In genomic region chr19:49819452-49820115, GRCh38 we compare ENCODE assay signal across 8 cellular contexts. TPM values are rescaled to one million over a fixed set of nuclear protein-coding genes. Genes with fewer than 3 reads are reported as not detected.
A peak's percentile ranks its signal among the peaks of the same experiment; 100 is the strongest.
DNase-seq lines count a peak whose midpoint lies in the region; TF ChIP-seq lines count a peak whose summit lies in the region.
"Not testable (repeated sequence)": the region's sequence is repeated elsewhere in the genome, so short reads cannot be mapped to it uniquely, and the experiment has no call there.

No MANE protein-coding gene starts in this region.

- peaks cover 12% of the 10 kb centered on the region for H3K4me1 Mint-ChIP-seq in activated naive CD4-positive, alpha-beta T cell treated with anti-CD3 and anti-CD28 coated beads, Interleukin-2, amount 50 U/mL, for 24 hours
- peaks cover 29% of the 10 kb centered on the region for H3K4me1 Mint-ChIP-seq in neural crest cell
- H3K4me1 Mint-ChIP-seq in stimulated activated naive CD8-positive, alpha-beta T cell treated with anti-CD3 and anti-CD28 coated beads, Interleukin-15, Interleukin-2, amounts not matched to agents 100 ng/mL and 50 ng/mL, for 24 hours (ENCODE audit: low read depth) = peaks cover 20% of the 10 kb centered on the region

- H3K27ac Mint-ChIP-seq in activated naive CD4-positive, alpha-beta T cell treated with anti-CD3 and anti-CD28 coated beads, Interleukin-2, amount 50 U/mL, for 24 hours = peak overlapping the region; percentile 63
- H3K27ac Mint-ChIP-seq in neural crest cell (ENCODE audit: unreplicated experiment) = peak overlapping the region; percentile 79
- H3K27ac Mint-ChIP-seq in stimulated activated naive CD8-positive, alpha-beta T cell treated with anti-CD3 and anti-CD28 coated beads, Interleukin-15, Interleukin-2, amounts not matched to agents 100 ng/mL and 50 ng/mL, for 24 hours = peak overlapping the region; percentile 99

- H3K36me3 Mint-ChIP-seq in activated naive CD4-positive, alpha-beta T cell treated with anti-CD3 and anti-CD28 coated beads, Interleukin-2, amount 50 U/mL, for 24 hours; neural crest cell (ENCODE audit: low read depth); stimulated activated naive CD8-positive, alpha-beta T cell treated with anti-CD3 and anti-CD28 coated beads, Interleukin-15, Interleukin-2, amounts not matched to agents 100 ng/mL and 50 ng/mL, for 24 hours (ENCODE audit: low read depth): not testable (repeated sequence)

- H3K4me3 Mint-ChIP-seq in activated naive CD4-positive, alpha-beta T cell treated with anti-CD3 and anti-CD28 coated beads, Interleukin-2, amount 50 U/mL, for 24 hours = peak overlapping the region; percentile 96
- peak overlapping the region; percentile 100 for H3K4me3 Mint-ChIP-seq in neural crest cell
- peak overlapping the region; percentile 92 for H3K4me3 Mint-ChIP-seq in stimulated activated naive CD8-positive, alpha-beta T cell treated with anti-CD3 and anti-CD28 coated beads, Interleukin-15, Interleukin-2, amounts not matched to agents 100 ng/mL and 50 ng/mL, for 24 hours

- H3K27me3 ChIP-seq in HUES6 (ENCODE audit: control insufficient read depth, insufficient read depth, low read length); duodenal mucosa (ENCODE audit: control insufficient read depth in 1 of 2, insufficient read depth in 2 of 2, low read length in 2 of 2); iPS-15b (ENCODE audit: control insufficient read depth, insufficient read depth, low read length): not testable (repeated sequence)

- peak overlapping the region; percentile 77 for H3K4me3 ChIP-seq in HUES6 (ENCODE audit: low read depth, low read length)
- peak overlapping the region; percentile 76 to 94 for H3K4me3 ChIP-seq in duodenal mucosa (ENCODE audit: low read depth in 1 of 2, low read length in 2 of 2)
- H3K4me3 ChIP-seq in iPS-15b (ENCODE audit: low read depth, low read length) = peak overlapping the region; percentile 79

- TF ChIP-seq CTCF in C4-2B (conservative IDR thresholded peaks at IDR 0.05); RWPE1 (conservative IDR thresholded peaks at IDR 0.05; ENCODE audit: low read depth); neural crest cell (conservative IDR thresholded peaks at IDR 0.05): not testable (repeated sequence)

- peaks cover 24% of the 10 kb centered on the region for H3K36me3 ChIP-seq in HUES6 (ENCODE audit: control insufficient read depth, insufficient read depth, low read length)
- not testable (repeated sequence) for H3K36me3 ChIP-seq in duodenal mucosa (ENCODE audit: control insufficient read depth in 1 of 2, insufficient read depth in 2 of 2, low read length in 2 of 2); iPS-15b (ENCODE audit: control insufficient read depth, insufficient read depth, low read length)

- not testable (repeated sequence) for H3K4me1 ChIP-seq in HUES6 (ENCODE audit: control insufficient read depth, insufficient read depth, low read length); iPS-15b (ENCODE audit: control insufficient read depth, insufficient read depth, low read length)
- peaks cover 9 to 10% of the 10 kb centered on the region in 2 donors for H3K4me1 ChIP-seq in duodenal mucosa (ENCODE audit: control insufficient read depth in 1 of 2, insufficient read depth in 2 of 2, low read length in 2 of 2)

- not testable (repeated sequence) for H3K27me3 Mint-ChIP-seq in activated naive CD4-positive, alpha-beta T cell treated with anti-CD3 and anti-CD28 coated beads, Interleukin-2, amount 50 U/mL, for 24 hours; neural crest cell (ENCODE audit: low read depth); stimulated activated naive CD8-positive, alpha-beta T cell treated with anti-CD3 and anti-CD28 coated beads, Interleukin-15, Interleukin-2, amounts not matched to agents 100 ng/mL and 50 ng/mL, for 24 hours

- not testable (repeated sequence) for H3K9me3 ChIP-seq in HUES6 (ENCODE audit: control insufficient read depth, insufficient read depth, low read depth, low read length); duodenal mucosa (ENCODE audit: control insufficient read depth in 1 of 2, low read length in 2 of 2); iPS-15b (ENCODE audit: control insufficient read depth, insufficient read depth, low read length)

- H3K9me3 Mint-ChIP-seq in activated naive CD4-positive, alpha-beta T cell treated with anti-CD3 and anti-CD28 coated beads, Interleukin-2, amount 50 U/mL, for 24 hours; neural crest cell; stimulated activated naive CD8-positive, alpha-beta T cell treated with anti-CD3 and anti-CD28 coated beads, Interleukin-15, Interleukin-2, amounts not matched to agents 100 ng/mL and 50 ng/mL, for 24 hours: not testable (repeated sequence)

- peak overlapping the region; percentile 78 for H3K9ac ChIP-seq in HUES6 (ENCODE audit: low read length)
- H3K9ac ChIP-seq in duodenal mucosa (ENCODE audit: low read depth in 1 of 2, low read length in 2 of 2) = peak overlapping the region; percentile 73 to 86
- H3K9ac ChIP-seq in iPS-15b (ENCODE audit: low read depth, low read length) = not testable (repeated sequence)

- peak overlapping the region; percentile 92; the same call in 1 of the 2 replicates for H3K27ac ChIP-seq in C4-2B
- not testable (repeated sequence) for H3K27ac ChIP-seq in HUES6 (ENCODE audit: low read depth, low read length); duodenal mucosa (ENCODE audit: low read depth, low read length)
- H3K27ac ChIP-seq in RWPE1 = peak overlapping the region; percentile 97

- CTCF ChIA-PET in RWPE1 (lab: Yijun Ruan, JAX) = interaction anchor here (0.6 to 0.7 kb wide), 3 partner anchors 25 to 442 kb away, joined by 3 read pairs; no protein-coding TSS in a partner anchor

- not testable (repeated sequence) for DNase-seq in RWPE1 (ENCODE audit: low spot score); neural crest cell (ENCODE audit: low read depth, low spot score)

- POLR2A ChIA-PET in RWPE1 (lab: Yijun Ruan, JAX; ENCODE audit: low non-redundant PET) = interaction anchor here (0.6 kb wide), 1 partner anchor 17 kb away, joined by 3 read pairs; no protein-coding TSS in a partner anchor

RNA-seq across cellular contexts. Expression of gene MED25, which starts 1.5 kb away (rescaled TPM):
- 80.8 and 85.4 TPM in 2 replicates for total RNA-seq in neural crest cell

RNA-seq across cellular contexts. Expression of gene FUZ, which starts 6.5 kb away (rescaled TPM):
- 37.5 and 38.0 TPM in 2 replicates for total RNA-seq in neural crest cell

RNA-seq across cellular contexts. Expression of gene PTOV1, which starts 31.4 kb away (rescaled TPM):
- 453 and 466 TPM in 2 replicates for total RNA-seq in neural crest cell

RNA-seq across cellular contexts. Expression of gene PNKP, which starts 47.8 kb away (rescaled TPM):
- total RNA-seq in neural crest cell = 131 and 135 TPM in 2 replicates

RNA-seq across cellular contexts. Expression of gene AP2A1, which starts 52.8 kb away (rescaled TPM):
- 96.7 and 102 TPM in 2 replicates for total RNA-seq in neural crest cell
